1 cellular context compared by ENCODE assay signal in the genomic region with DNA sequence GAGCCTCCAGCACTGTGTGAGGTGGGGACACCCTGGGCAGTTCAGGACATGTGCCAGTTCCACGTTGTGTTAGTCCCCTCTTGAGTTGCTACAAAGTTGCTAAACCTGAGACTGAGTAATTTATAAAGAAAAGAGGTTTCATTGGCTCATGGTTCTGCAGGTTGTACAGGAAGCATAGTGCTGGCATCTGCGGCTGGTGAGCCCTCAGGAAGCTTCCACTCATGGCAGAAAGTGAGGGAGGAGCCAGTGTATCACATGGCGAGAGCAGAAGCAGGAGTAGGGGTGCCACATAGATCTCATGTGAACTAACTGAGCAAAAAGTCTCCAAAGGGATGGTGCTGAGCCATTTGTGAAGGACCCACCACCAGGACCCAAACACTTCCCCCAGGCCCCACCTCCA.
TF ChIP-seq lines count a peak whose summit lies in the region.

No MANE protein-coding gene starts in this region.

TF ChIP-seq in K562, 482 proteins besides CTCF, POLR2A, EP300 and RAD21 (continued from another document):
- TF ChIP-seq, protein P1, sequence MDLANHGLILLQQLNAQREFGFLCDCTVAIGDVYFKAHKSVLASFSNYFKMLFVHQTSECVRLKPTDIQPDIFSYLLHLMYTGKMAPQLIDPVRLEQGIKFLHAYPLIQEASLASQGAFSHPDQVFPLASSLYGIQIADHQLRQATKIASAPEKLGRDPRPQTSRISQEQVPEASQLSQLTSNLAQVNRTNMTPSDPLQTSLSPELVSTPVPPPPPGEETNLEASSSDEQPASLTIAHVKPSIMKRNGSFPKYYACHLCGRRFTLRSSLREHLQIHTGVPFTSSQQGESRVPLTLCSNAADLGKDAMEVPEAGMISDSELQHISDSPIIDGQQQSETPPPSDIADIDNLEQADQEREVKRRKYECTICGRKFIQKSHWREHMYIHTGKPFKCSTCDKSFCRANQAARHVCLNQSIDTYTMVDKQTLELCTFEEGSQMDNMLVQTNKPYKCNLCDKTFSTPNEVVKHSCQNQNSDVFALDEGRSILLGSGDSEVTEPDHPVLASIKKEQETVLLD (IDR thresholded peaks at IDR 0.05) = no peak
- no peak for TF ChIP-seq HSF4 (CRISPR knock-in tag; IDR thresholded peaks at IDR 0.05; ENCODE audit: borderline replicate concordance)
- TF ChIP-seq ZFP30 (CRISPR knock-in tag; IDR thresholded peaks at IDR 0.05; ENCODE audit: borderline replicate concordance) = no peak
- TF ChIP-seq ZNF253 (CRISPR knock-in tag; conservative IDR thresholded peaks at IDR 0.05) = no peak
- peak; percentile 73; the same call in 1 of the 2 replicates for TF ChIP-seq TRIM28 (IDR thresholded peaks at IDR 0.05)
- TF ChIP-seq RFX7 (CRISPR knock-in tag; IDR thresholded peaks at IDR 0.05) = no peak
- TF ChIP-seq ZSCAN32 (CRISPR knock-in tag; IDR thresholded peaks at IDR 0.05) = no peak
- TF ChIP-seq HDAC6 (IDR thresholded peaks at IDR 0.05; ENCODE audit: low read depth, low read length) = no peak
- peak; percentile 75 for TF ChIP-seq ZNF316 (IDR thresholded peaks at IDR 0.05)
- no peak for TF ChIP-seq DPF2 (IDR thresholded peaks at IDR 0.05)
- no peak for TF ChIP-seq SRSF7 (optimal IDR thresholded peaks at IDR 0.05; ENCODE audit: low read depth, low read length)
- peak in 1 of 2 experiments; percentile 39; a peak in 1 of 4 replicates for TF ChIP-seq TRIM24 (IDR thresholded peaks at IDR 0.05)
- TF ChIP-seq ZNF232 (CRISPR knock-in tag; IDR thresholded peaks at IDR 0.05) = no peak
- no peak for TF ChIP-seq FOXK1 (CRISPR knock-in tag; IDR thresholded peaks at IDR 0.05; ENCODE audit: borderline replicate concordance)
- TF ChIP-seq HIVEP1 (CRISPR knock-in tag; IDR thresholded peaks at IDR 0.05) = no peak
- TF ChIP-seq, protein P2, sequence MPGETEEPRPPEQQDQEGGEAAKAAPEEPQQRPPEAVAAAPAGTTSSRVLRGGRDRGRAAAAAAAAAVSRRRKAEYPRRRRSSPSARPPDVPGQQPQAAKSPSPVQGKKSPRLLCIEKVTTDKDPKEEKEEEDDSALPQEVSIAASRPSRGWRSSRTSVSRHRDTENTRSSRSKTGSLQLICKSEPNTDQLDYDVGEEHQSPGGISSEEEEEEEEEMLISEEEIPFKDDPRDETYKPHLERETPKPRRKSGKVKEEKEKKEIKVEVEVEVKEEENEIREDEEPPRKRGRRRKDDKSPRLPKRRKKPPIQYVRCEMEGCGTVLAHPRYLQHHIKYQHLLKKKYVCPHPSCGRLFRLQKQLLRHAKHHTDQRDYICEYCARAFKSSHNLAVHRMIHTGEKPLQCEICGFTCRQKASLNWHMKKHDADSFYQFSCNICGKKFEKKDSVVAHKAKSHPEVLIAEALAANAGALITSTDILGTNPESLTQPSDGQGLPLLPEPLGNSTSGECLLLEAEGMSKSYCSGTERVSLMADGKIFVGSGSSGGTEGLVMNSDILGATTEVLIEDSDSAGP (CRISPR knock-in tag; IDR thresholded peaks at IDR 0.05) = no peak
- TF ChIP-seq, protein P3, sequence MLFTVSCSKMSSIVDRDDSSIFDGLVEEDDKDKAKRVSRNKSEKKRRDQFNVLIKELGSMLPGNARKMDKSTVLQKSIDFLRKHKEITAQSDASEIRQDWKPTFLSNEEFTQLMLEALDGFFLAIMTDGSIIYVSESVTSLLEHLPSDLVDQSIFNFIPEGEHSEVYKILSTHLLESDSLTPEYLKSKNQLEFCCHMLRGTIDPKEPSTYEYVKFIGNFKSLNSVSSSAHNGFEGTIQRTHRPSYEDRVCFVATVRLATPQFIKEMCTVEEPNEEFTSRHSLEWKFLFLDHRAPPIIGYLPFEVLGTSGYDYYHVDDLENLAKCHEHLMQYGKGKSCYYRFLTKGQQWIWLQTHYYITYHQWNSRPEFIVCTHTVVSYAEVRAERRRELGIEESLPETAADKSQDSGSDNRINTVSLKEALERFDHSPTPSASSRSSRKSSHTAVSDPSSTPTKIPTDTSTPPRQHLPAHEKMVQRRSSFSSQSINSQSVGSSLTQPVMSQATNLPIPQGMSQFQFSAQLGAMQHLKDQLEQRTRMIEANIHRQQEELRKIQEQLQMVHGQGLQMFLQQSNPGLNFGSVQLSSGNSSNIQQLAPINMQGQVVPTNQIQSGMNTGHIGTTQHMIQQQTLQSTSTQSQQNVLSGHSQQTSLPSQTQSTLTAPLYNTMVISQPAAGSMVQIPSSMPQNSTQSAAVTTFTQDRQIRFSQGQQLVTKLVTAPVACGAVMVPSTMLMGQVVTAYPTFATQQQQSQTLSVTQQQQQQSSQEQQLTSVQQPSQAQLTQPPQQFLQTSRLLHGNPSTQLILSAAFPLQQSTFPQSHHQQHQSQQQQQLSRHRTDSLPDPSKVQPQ (CRISPR knock-in tag; IDR thresholded peaks at IDR 0.05; ENCODE audit: borderline replicate concordance) = no peak
- no peak for TF ChIP-seq BRD4 (IDR thresholded peaks at IDR 0.05)
- TF ChIP-seq, protein P4, sequence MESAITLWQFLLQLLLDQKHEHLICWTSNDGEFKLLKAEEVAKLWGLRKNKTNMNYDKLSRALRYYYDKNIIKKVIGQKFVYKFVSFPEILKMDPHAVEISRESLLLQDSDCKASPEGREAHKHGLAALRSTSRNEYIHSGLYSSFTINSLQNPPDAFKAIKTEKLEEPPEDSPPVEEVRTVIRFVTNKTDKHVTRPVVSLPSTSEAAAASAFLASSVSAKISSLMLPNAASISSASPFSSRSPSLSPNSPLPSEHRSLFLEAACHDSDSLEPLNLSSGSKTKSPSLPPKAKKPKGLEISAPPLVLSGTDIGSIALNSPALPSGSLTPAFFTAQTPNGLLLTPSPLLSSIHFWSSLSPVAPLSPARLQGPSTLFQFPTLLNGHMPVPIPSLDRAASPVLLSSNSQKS (CRISPR knock-in tag; IDR thresholded peaks at IDR 0.05) = no peak
- TF ChIP-seq JUND (IDR thresholded peaks at IDR 0.05; ENCODE audit: borderline replicate concordance, low read depth, low read length) = no peak
- TF ChIP-seq JUND (tag; IDR thresholded peaks at IDR 0.05; ENCODE audit: borderline replicate concordance, low read depth, low read length) = no peak
- TF ChIP-seq, protein P5, sequence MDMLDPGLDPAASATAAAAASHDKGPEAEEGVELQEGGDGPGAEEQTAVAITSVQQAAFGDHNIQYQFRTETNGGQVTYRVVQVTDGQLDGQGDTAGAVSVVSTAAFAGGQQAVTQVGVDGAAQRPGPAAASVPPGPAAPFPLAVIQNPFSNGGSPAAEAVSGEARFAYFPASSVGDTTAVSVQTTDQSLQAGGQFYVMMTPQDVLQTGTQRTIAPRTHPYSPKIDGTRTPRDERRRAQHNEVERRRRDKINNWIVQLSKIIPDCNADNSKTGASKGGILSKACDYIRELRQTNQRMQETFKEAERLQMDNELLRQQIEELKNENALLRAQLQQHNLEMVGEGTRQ (CRISPR knock-in tag; IDR thresholded peaks at IDR 0.05) = no peak
- TF ChIP-seq SIX5 (IDR thresholded peaks at IDR 0.05; ENCODE audit: borderline replicate concordance in 1 of 2, insufficient read depth in 1 of 2, low read depth in 1 of 2, low read length in 2 of 2) = no peak
- TF ChIP-seq CCNT2 (IDR thresholded peaks at IDR 0.05; ENCODE audit: borderline replicate concordance, extremely low read depth, insufficient read length, low read depth, low read length) = no peak
- TF ChIP-seq, protein P6, sequence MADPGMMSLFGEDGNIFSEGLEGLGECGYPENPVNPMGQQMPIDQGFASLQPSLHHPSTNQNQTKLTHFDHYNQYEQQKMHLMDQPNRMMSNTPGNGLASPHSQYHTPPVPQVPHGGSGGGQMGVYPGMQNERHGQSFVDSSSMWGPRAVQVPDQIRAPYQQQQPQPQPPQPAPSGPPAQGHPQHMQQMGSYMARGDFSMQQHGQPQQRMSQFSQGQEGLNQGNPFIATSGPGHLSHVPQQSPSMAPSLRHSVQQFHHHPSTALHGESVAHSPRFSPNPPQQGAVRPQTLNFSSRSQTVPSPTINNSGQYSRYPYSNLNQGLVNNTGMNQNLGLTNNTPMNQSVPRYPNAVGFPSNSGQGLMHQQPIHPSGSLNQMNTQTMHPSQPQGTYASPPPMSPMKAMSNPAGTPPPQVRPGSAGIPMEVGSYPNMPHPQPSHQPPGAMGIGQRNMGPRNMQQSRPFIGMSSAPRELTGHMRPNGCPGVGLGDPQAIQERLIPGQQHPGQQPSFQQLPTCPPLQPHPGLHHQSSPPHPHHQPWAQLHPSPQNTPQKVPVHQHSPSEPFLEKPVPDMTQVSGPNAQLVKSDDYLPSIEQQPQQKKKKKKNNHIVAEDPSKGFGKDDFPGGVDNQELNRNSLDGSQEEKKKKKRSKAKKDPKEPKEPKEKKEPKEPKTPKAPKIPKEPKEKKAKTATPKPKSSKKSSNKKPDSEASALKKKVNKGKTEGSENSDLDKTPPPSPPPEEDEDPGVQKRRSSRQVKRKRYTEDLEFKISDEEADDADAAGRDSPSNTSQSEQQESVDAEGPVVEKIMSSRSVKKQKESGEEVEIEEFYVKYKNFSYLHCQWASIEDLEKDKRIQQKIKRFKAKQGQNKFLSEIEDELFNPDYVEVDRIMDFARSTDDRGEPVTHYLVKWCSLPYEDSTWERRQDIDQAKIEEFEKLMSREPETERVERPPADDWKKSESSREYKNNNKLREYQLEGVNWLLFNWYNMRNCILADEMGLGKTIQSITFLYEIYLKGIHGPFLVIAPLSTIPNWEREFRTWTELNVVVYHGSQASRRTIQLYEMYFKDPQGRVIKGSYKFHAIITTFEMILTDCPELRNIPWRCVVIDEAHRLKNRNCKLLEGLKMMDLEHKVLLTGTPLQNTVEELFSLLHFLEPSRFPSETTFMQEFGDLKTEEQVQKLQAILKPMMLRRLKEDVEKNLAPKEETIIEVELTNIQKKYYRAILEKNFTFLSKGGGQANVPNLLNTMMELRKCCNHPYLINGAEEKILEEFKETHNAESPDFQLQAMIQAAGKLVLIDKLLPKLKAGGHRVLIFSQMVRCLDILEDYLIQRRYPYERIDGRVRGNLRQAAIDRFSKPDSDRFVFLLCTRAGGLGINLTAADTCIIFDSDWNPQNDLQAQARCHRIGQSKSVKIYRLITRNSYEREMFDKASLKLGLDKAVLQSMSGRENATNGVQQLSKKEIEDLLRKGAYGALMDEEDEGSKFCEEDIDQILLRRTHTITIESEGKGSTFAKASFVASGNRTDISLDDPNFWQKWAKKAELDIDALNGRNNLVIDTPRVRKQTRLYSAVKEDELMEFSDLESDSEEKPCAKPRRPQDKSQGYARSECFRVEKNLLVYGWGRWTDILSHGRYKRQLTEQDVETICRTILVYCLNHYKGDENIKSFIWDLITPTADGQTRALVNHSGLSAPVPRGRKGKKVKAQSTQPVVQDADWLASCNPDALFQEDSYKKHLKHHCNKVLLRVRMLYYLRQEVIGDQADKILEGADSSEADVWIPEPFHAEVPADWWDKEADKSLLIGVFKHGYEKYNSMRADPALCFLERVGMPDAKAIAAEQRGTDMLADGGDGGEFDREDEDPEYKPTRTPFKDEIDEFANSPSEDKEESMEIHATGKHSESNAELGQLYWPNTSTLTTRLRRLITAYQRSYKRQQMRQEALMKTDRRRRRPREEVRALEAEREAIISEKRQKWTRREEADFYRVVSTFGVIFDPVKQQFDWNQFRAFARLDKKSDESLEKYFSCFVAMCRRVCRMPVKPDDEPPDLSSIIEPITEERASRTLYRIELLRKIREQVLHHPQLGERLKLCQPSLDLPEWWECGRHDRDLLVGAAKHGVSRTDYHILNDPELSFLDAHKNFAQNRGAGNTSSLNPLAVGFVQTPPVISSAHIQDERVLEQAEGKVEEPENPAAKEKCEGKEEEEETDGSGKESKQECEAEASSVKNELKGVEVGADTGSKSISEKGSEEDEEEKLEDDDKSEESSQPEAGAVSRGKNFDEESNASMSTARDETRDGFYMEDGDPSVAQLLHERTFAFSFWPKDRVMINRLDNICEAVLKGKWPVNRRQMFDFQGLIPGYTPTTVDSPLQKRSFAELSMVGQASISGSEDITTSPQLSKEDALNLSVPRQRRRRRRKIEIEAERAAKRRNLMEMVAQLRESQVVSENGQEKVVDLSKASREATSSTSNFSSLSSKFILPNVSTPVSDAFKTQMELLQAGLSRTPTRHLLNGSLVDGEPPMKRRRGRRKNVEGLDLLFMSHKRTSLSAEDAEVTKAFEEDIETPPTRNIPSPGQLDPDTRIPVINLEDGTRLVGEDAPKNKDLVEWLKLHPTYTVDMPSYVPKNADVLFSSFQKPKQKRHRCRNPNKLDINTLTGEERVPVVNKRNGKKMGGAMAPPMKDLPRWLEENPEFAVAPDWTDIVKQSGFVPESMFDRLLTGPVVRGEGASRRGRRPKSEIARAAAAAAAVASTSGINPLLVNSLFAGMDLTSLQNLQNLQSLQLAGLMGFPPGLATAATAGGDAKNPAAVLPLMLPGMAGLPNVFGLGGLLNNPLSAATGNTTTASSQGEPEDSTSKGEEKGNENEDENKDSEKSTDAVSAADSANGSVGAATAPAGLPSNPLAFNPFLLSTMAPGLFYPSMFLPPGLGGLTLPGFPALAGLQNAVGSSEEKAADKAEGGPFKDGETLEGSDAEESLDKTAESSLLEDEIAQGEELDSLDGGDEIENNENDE (IDR thresholded peaks at IDR 0.05; ENCODE audit: low read depth, low read length) = no peak
- TF ChIP-seq BACH1 (tag; IDR thresholded peaks at IDR 0.05) = no peak
- no peak for TF ChIP-seq SIN3B (IDR thresholded peaks at IDR 0.05; ENCODE audit: low read depth)
TF ChIP-seq in K562: peak in this region for 3.
